Comparison of ENCODE assay signal across 11 cellular contexts in genomic region chr2:128563348-128563687, GRCh38.
DNase-seq lines count a peak whose midpoint lies in the region; ATAC-seq and TF ChIP-seq lines count a peak whose summit lies in the region.
"Had no signal": no experiment of that assay in that cellular context is flagged by ENCODE, and none has a peak within 500 bp of the region (broad histone marks: within the 10 kb centered on the region; RNA-seq: fewer than 3 reads in every experiment).

No MANE protein-coding gene starts in this region.

- H3K4me2 ChIP-seq in neuronal stem cell (ENCODE audit: insufficient read depth, low read length, poor library complexity, severe bottlenecking) = no peak overlapping the region

- H3K36me3 ChIP-seq in ACC112 (ENCODE audit: insufficient read depth, low read length) (no peaks in the 10 kb centered on the region), adipocyte (ENCODE audit: control insufficient read depth, insufficient read depth, low read length, severe bottlenecking) (no peaks in the 10 kb centered on the region), neuronal stem cell (replicated peaks in 1 of 2; ENCODE audit: control insufficient read depth in 2 of 2, insufficient read depth in 2 of 2, low read length in 2 of 2) (no peaks in the 10 kb centered on the region)
- H3K36me3 ChIP-seq: breast epithelium had no signal

- peak overlapping the region; percentile 72 for H3K18ac ChIP-seq in neuronal stem cell (ENCODE audit: low read length)

- no CpG with 5 or more reads among the region's 4 CpGs for WGBS in neuronal stem cell (ENCODE audit: extremely low coverage in 2 of 2, insufficient read length in 2 of 2, insufficient replicate concordance in 1 of 2), 2 donors

- no peak overlapping the region for H3K23ac ChIP-seq in neuronal stem cell (ENCODE audit: low read depth, low read length, poor library complexity)

- no peak overlapping the region for H2BK15ac ChIP-seq in neuronal stem cell (ENCODE audit: low read length)

- H4K91ac ChIP-seq in neuronal stem cell (ENCODE audit: low read depth, low read length, poor library complexity) = no peak overlapping the region

- no peak for TF ChIP-seq CTCF in fibroblast of villous mesenchyme (IDR thresholded peaks at IDR 0.05; ENCODE audit: insufficient read depth, low read depth, low read length)
- no peak for TF ChIP-seq CTCF in GM20000 (IDR thresholded peaks at IDR 0.05; ENCODE audit: extremely low read depth, missing control alignments)

- H2AFZ ChIP-seq in ACC112 (ENCODE audit: low read length, unreplicated experiment) (peak overlapping the region; percentile 1), neuronal stem cell (ENCODE audit: low read length) (no peak overlapping the region)

- peak overlapping the region; percentile 83 for H2BK5ac ChIP-seq in neuronal stem cell (ENCODE audit: low read length)

- DNase-seq in adipocyte (ENCODE audit: low read depth) (peak; percentile 97), fibroblast of villous mesenchyme (ENCODE audit: low read depth) (peak; percentile 83), neuronal stem cell (ENCODE audit: low spot score) (no peak), erythroblast (lab: John Stamatoyannopoulos, UW) (no peak), GM20000 (ENCODE audit: low spot score) (no peak)
- DNase-seq: activated CD4-positive, alpha-beta T cell treated with anti-CD3 and anti-CD28 coated beads, Interleukin-2, amount 50 U/mL, for 1 hour; NCI-H1694 treated with DMSO at 0.1 percent for 48 hours had no signal

- ATAC-seq in HG03520 (IDR thresholded peaks at IDR 0.05; ENCODE audit: unreplicated experiment) (no peak), HG02623 (IDR thresholded peaks at IDR 0.05; ENCODE audit: unreplicated experiment) (no peak)

- H2AK5ac ChIP-seq in neuronal stem cell (ENCODE audit: low read depth, low read length) = no peak overlapping the region

- no peak overlapping the region for H2BK12ac ChIP-seq in neuronal stem cell (ENCODE audit: low read length)

- H3K14ac ChIP-seq in neuronal stem cell (ENCODE audit: low read length) = no peak overlapping the region

- H3K4ac ChIP-seq in neuronal stem cell (ENCODE audit: low read length) = no peak overlapping the region

- peaks cover 12% of the 10 kb centered on the region for H3K4me1 ChIP-seq in ACC112 (ENCODE audit: control insufficient read depth, insufficient read depth, low read length, unreplicated experiment)
- peaks cover 40% of the 10 kb centered on the region for H3K4me1 ChIP-seq in adipocyte (ENCODE audit: control insufficient read depth, insufficient read depth, low read length)
- peaks cover 0 to 5% of the 10 kb centered on the region in 2 donors for H3K4me1 ChIP-seq in neuronal stem cell (ENCODE audit: control insufficient read depth in 2 of 2, insufficient read depth in 1 of 2, low read depth in 1 of 2, low read length in 2 of 2)
- H3K4me1 ChIP-seq: breast epithelium had no signal

- H3K4me3 ChIP-seq in ACC112 (ENCODE audit: low read depth, low read length) = no peak overlapping the region
- H3K4me3 ChIP-seq in adipocyte (ENCODE audit: low read length) = no peak overlapping the region
- H3K4me3 ChIP-seq in fibroblast of villous mesenchyme (ENCODE audit: low read depth, low read length) = no peak overlapping the region
- no peak overlapping the region for H3K4me3 ChIP-seq in neuronal stem cell (ENCODE audit: low read length in 2 of 2)
- H3K4me3 ChIP-seq: breast epithelium had no signal

- TF ChIP-seq POLR2A in erythroblast (IDR thresholded peaks at IDR 0.05; ENCODE audit: low read length) = no peak

- H3K9ac ChIP-seq in adipocyte (ENCODE audit: low read length) (peak overlapping the region; percentile 59), neuronal stem cell (ENCODE audit: low read depth, low read length, poor library complexity) (no peak overlapping the region)

- H3K27ac ChIP-seq in ACC112 (ENCODE audit: low read depth, low read length) (peak overlapping the region; percentile 37), neuronal stem cell (replicated peaks; ENCODE audit: low read length) (no peak overlapping the region)

- no peaks in the 10 kb centered on the region for H3K79me2 ChIP-seq in ACC112 (ENCODE audit: control insufficient read depth, insufficient read depth, low read length, unreplicated experiment)

- no peaks in the 10 kb centered on the region for H3K79me1 ChIP-seq in neuronal stem cell (ENCODE audit: low read depth, low read length)

- H2BK120ac ChIP-seq in neuronal stem cell (ENCODE audit: low read depth, low read length) = no peak overlapping the region

- H4K8ac ChIP-seq in neuronal stem cell (ENCODE audit: low read depth, low read length) = no peak overlapping the region

- H3K9me3 ChIP-seq in adipocyte (ENCODE audit: control insufficient read depth, low read length) (no peaks in the 10 kb centered on the region), neuronal stem cell (replicated peaks in 1 of 2; ENCODE audit: control insufficient read depth in 2 of 2, insufficient read depth in 1 of 2, low read depth in 1 of 2, low read length in 2 of 2) (no peaks in the 10 kb centered on the region)
- H3K9me3 ChIP-seq: breast epithelium had no signal

- H3K27me3 ChIP-seq in ACC112 (ENCODE audit: insufficient read depth, low read length) = no peaks in the 10 kb centered on the region
- no peaks in the 10 kb centered on the region for H3K27me3 ChIP-seq in adipocyte (replicated peaks; ENCODE audit: control insufficient read depth, insufficient read depth, low read length)
- H3K27me3 ChIP-seq in neuronal stem cell (ENCODE audit: control insufficient read depth in 3 of 3, insufficient read depth in 3 of 3, low read depth in 1 of 3, low read length in 3 of 3) = no peaks in the 10 kb centered on the region
- H3K27me3 ChIP-seq: breast epithelium had no signal

Comparison
In these comparisons a context has a peak if more than half of its experiments do, and no peak if none do; other contexts are left out.
1. DNase-seq: peak in adipocyte (single experiment) and fibroblast of villous mesenchyme (single experiment); none in neuronal stem cell (single experiment), erythroblast (0 of 2) and GM20000 (single experiment).